Comparison of ENCODE assay signal across 21 cellular contexts in genomic region chr15:29728418-29728817, GRCh38.
"Had no signal": no experiment of that assay in that cellular context is flagged by ENCODE, and none has a peak within 500 bp of the region (broad histone marks: within the 10 kb centered on the region; RNA-seq: fewer than 3 reads in every experiment).

No MANE protein-coding gene starts in this region.

- DNase-seq: cortex of kidney; effector memory CD8-positive, alpha-beta T cell; foreskin fibroblast; heart right ventricle; hippocampal formation; left cardiac atrium; left lung; lower lobe of right lung; natural killer cell; occipital lobe; pancreas; small intestine; stimulated activated CD4-positive, alpha-beta T cell treated with anti-CD3 and anti-CD28 coated beads, Interleukin-15, amount 100 ng/mL, for 24 hours; stimulated activated CD4-positive, alpha-beta T cell treated with anti-CD3 and anti-CD28 coated beads, Interleukin-2, amount 100 ng/mL, for 48 hours; stimulated activated naive B cell treated with anti-CD40 and anti-IgM and Interleukin-4, amounts not matched to agents 10 μg/mL and 1 μg/mL and 100 μg/mL, for 72 hours; upper lobe of right lung had no signal

- H3K27me3 Mint-ChIP-seq: memory B cell had no signal

- H3K4me1 Mint-ChIP-seq: memory B cell; natural killer cell; stimulated activated naive B cell treated with anti-CD40 and anti-IgM and Interleukin-4, amounts not matched to agents 10 μg/mL and 1 μg/mL and 100 μg/mL, for 72 hours had no signal

- H3K27ac Mint-ChIP-seq: effector memory CD8-positive, alpha-beta T cell; memory B cell; natural killer cell; stimulated activated naive B cell treated with anti-CD40 and anti-IgM and Interleukin-4, amounts not matched to agents 10 μg/mL and 1 μg/mL and 100 μg/mL, for 72 hours; stimulated activated naive CD8-positive, alpha-beta T cell treated with anti-CD3 and anti-CD28 coated beads, Interleukin-15, Interleukin-2, amounts not matched to agents 100 ng/mL and 50 ng/mL, for 24 hours had no signal

- H3K36me3 Mint-ChIP-seq: memory B cell; natural killer cell; stimulated activated naive B cell treated with anti-CD40 and anti-IgM and Interleukin-4, amounts not matched to agents 10 μg/mL and 1 μg/mL and 100 μg/mL, for 72 hours had no signal

- H3K4me1 ChIP-seq: gastroesophageal sphincter, left lung, lower lobe of right lung, tibial nerve, upper lobe of right lung had no signal

- H3K4me3 Mint-ChIP-seq: effector memory CD8-positive, alpha-beta T cell; memory B cell; natural killer cell; stimulated activated naive B cell treated with anti-CD40 and anti-IgM and Interleukin-4, amounts not matched to agents 10 μg/mL and 1 μg/mL and 100 μg/mL, for 72 hours; stimulated activated naive CD8-positive, alpha-beta T cell treated with anti-CD3 and anti-CD28 coated beads, Interleukin-15, Interleukin-2, amounts not matched to agents 100 ng/mL and 50 ng/mL, for 24 hours had no signal

- H3K9me3 Mint-ChIP-seq: effector memory CD8-positive, alpha-beta T cell; memory B cell; natural killer cell; stimulated activated naive CD8-positive, alpha-beta T cell treated with anti-CD3 and anti-CD28 coated beads, Interleukin-15, Interleukin-2, amounts not matched to agents 100 ng/mL and 50 ng/mL, for 24 hours had no signal

- H3K27ac ChIP-seq: gastroesophageal sphincter, heart right ventricle, left lung, lower lobe of right lung, pancreas, thoracic aorta, tibial nerve, upper lobe of right lung had no signal

- ATAC-seq: effector memory CD8-positive, alpha-beta T cell; gastroesophageal sphincter; left lung; lower lobe of right lung; natural killer cell; pancreas; stimulated activated naive B cell treated with anti-CD40 and anti-IgM and Interleukin-4, amounts not matched to agents 10 μg/mL and 1 μg/mL and 100 μg/mL, for 72 hours; upper lobe of right lung had no signal

- H3K9me3 ChIP-seq: gastroesophageal sphincter, left lung, lower lobe of right lung, pancreas, thoracic aorta, tibial nerve, upper lobe of right lung had no signal

- H3K4me3 ChIP-seq: gastroesophageal sphincter, heart right ventricle, left lung, lower lobe of right lung, pancreas, thoracic aorta, tibial nerve, upper lobe of right lung had no signal

- H3K27me3 ChIP-seq: gastroesophageal sphincter, heart right ventricle, left lung, pancreas, tibial nerve, upper lobe of right lung had no signal
